In genomic region chr2:102361632-102362241, GRCh38 we compare ENCODE assay signal across 12 cellular contexts.
"Had no signal": no experiment of that assay in that cellular context is flagged by ENCODE, and none has a peak within 500 bp of the region (broad histone marks: within the 10 kb centered on the region; RNA-seq: fewer than 3 reads in every experiment).

No MANE protein-coding gene starts in this region.

- ATAC-seq: left colon, SK-N-SH treated with all-trans-retinoic acid at 6 μM for 48 hours had no signal

- H3K4me3 ChIP-seq: adrenal gland, esophagus muscularis mucosa, lung, skin epidermis, transverse colon had no signal

- H3K4me1 ChIP-seq: adrenal gland had no signal

- H3K27me3 ChIP-seq: adrenal gland, esophagus muscularis mucosa, neutrophil, transverse colon had no signal

- H3K36me3 ChIP-seq: adrenal gland, transverse colon had no signal

- DNase-seq: activated CD4-positive, alpha-beta memory T cell treated with anti-CD3 and anti-CD28 coated beads, Interleukin-2, amount 10 ng/mL, durations not matched to agents 7 days and 5 days; activated gamma-delta T cell; adrenal gland; left colon; naive B cell; transverse colon had no signal

- H3K4me3 Mint-ChIP-seq: activated CD4-positive, alpha-beta memory T cell treated with anti-CD3 and anti-CD28 coated beads, Interleukin-2, amount 10 ng/mL, durations not matched to agents 7 days and 5 days; naive B cell had no signal

- FAIRE-seq: colon had no signal

- H3K27ac ChIP-seq: adrenal gland, esophagus muscularis mucosa, neutrophil, skin epidermis, transverse colon had no signal

- H3K9me3 ChIP-seq: adrenal gland, neutrophil had no signal

- H3K27me3 Mint-ChIP-seq: activated CD4-positive, alpha-beta memory T cell treated with anti-CD3 and anti-CD28 coated beads, Interleukin-2, amount 10 ng/mL, durations not matched to agents 7 days and 5 days; naive B cell had no signal

- H3K27ac Mint-ChIP-seq: activated CD4-positive, alpha-beta memory T cell treated with anti-CD3 and anti-CD28 coated beads, Interleukin-2, amount 10 ng/mL, durations not matched to agents 7 days and 5 days; naive B cell had no signal
